ENCODE assay signal across 10 cellular contexts in the genomic region with DNA sequence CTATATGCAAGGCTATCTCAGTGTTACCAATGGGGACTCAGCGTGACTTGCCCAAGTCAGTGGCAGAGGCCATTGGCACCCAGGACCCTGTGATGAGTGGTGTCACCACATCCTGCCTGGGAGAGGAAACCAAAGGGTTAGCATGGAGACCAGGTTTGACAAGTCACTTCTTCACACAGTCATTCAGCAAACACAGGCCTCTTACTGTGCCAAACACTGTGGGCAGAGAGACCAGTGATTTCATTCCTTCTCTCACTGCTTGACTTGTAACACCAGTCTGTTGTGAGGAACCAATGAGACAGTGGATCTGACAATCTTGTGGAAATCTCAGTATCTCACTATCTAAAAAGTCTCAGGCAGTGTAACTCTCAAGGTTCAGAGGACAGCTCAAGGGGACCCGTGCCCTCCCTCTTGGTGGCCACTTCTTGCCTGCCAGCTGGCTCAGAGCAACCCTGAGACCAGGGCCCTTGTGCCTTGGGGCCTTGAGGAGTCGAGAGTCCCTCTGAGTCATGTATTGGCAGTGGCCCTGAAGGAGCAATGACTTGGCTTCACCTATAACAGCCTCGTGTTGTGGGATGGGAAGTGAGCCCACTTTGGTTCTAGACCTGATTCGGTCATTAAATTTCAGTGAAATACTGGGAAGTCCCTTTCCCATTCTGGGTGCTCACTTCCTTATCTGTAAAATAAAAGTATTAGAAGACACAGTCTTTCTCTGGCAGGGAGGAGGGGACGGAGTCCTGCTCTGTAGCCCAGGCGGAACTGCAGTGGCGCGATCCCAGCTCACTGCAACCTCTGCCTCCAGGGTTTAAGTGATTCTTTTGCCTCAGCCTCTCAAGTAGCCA. TPM values are rescaled to one million over a fixed set of nuclear protein-coding genes. Genes with fewer than 3 reads are reported as not detected.
DNase-seq lines count a peak whose midpoint lies in the region; ATAC-seq and TF ChIP-seq lines count a peak whose summit lies in the region.
"Had no signal": no experiment of that assay in that cellular context is flagged by ENCODE, and none has a peak within 500 bp of the region (broad histone marks: within the 10 kb centered on the region; RNA-seq: fewer than 3 reads in every experiment).

No MANE protein-coding gene starts in this region.

- H3K9me3 Mint-ChIP-seq in endodermal cell, result peaks cover 4% of the 10 kb centered on the region

- H3K27ac Mint-ChIP-seq in endodermal cell, result no peak overlapping the region
- H3K27ac Mint-ChIP-seq: activated naive CD8-positive, alpha-beta T cell had no signal

- H3K4me3 ChIP-seq in LNCaP clone FGC (ENCODE audit: low read depth, low read length) (no peak overlapping the region), endodermal cell (ENCODE audit: low read length) (no peak overlapping the region)

- 93 to 96% methylated on average over 8 to 9 of the region's 9 CpGs for WGBS in endodermal cell (ENCODE audit: insufficient coverage in 1 of 2, insufficient read length in 1 of 2), 2 experiments

- no peaks in the 10 kb centered on the region for H3K4me1 ChIP-seq in endodermal cell (ENCODE audit: control insufficient read depth, insufficient read depth, low read length)

- peaks cover 7% of the 10 kb centered on the region for H3K9me3 ChIP-seq in endodermal cell (ENCODE audit: control insufficient read depth, low read length)

- H3K36me3 ChIP-seq in endodermal cell (ENCODE audit: control insufficient read depth, insufficient read depth, low read length), result no peaks in the 10 kb centered on the region

- TF ChIP-seq CTCF in LNCaP clone FGC (IDR thresholded peaks at IDR 0.05; ENCODE audit: control insufficient read depth, extremely low read depth, insufficient read depth) (no peak), endodermal cell (conservative IDR thresholded peaks at IDR 0.05) (no peak)

- H3K4me1 Mint-ChIP-seq in endodermal cell, result no peaks in the 10 kb centered on the region

- no peak overlapping the region for H3K9ac ChIP-seq in endodermal cell (ENCODE audit: extremely low read depth, low read length, poor library complexity, severe bottlenecking)

- H3K27ac ChIP-seq in endodermal cell (ENCODE audit: low read depth, low read length), result no peak overlapping the region

- no peaks in the 10 kb centered on the region for H3K36me3 Mint-ChIP-seq in endodermal cell (ENCODE audit: low read depth)
- H3K36me3 Mint-ChIP-seq: activated naive CD8-positive, alpha-beta T cell had no signal

- no peak overlapping the region for H3K4me3 Mint-ChIP-seq in endodermal cell
- H3K4me3 Mint-ChIP-seq: activated naive CD8-positive, alpha-beta T cell had no signal

- no peaks in the 10 kb centered on the region for H3K27me3 Mint-ChIP-seq in endodermal cell (ENCODE audit: insufficient read depth)
- H3K27me3 Mint-ChIP-seq: activated naive CD8-positive, alpha-beta T cell had no signal

- H3K27me3 ChIP-seq in endodermal cell (ENCODE audit: control insufficient read depth, insufficient read depth, low read length, poor library complexity, severe bottlenecking), result no peaks in the 10 kb centered on the region

- DNase-seq in EH (ENCODE audit: low read depth), result peak; percentile 27
- peak; percentile 30 for DNase-seq in LNCaP clone FGC (ENCODE audit: low read depth)
- peak; percentile 68 for DNase-seq in glomerular visceral epithelial cell (ENCODE audit: extremely low spot score)
- no peak for DNase-seq in NCI-H1694 treated with DMSO at 0.1 percent for 48 hours (lab: John Stamatoyannopoulos, UW)
- no peak for DNase-seq in SHP77 treated with DMSO at 0.1 percent for 48 hours (lab: John Stamatoyannopoulos, UW)
- no peak for DNase-seq in endodermal cell
- DNase-seq: NCI-H526 treated with DMSO at 0.1 percent for 48 hours had no signal

- ATAC-seq in GM19468 (IDR thresholded peaks at IDR 0.05; ENCODE audit: extremely low read depth, unreplicated experiment) (peak; percentile 43), HG03175 (IDR thresholded peaks at IDR 0.05; ENCODE audit: unreplicated experiment) (no peak)

RNA-seq across cellular contexts. Expression of a gene that starts 1.6 kb away (rescaled TPM):
- total RNA-seq in endodermal cell, result 1 to 10 TPM in 1 of 2 donors, under 1 TPM in 1; 0.37 to 1.9 TPM
- 1.1 TPM for polyA plus RNA-seq in endodermal cell (2013, experiment 1 of 2)
- not detected for polyA plus RNA-seq in endodermal cell (2013, experiment 2 of 2)

Comparison
In these comparisons a context has a peak if more than half of its experiments do, and no peak if none do; other contexts are left out.
1. DNase-seq: peak in EH (single experiment), LNCaP clone FGC (single experiment) and glomerular visceral epithelial cell (single experiment); none in NCI-H1694 treated with DMSO at 0.1 percent for 48 hours (single experiment), SHP77 treated with DMSO at 0.1 percent for 48 hours (single experiment) and endodermal cell (single experiment).